37 cellular contexts compared by ENCODE assay signal in genomic region chr3:14897266-14897665, GRCh38. TPM values are rescaled to one million over a fixed set of nuclear protein-coding genes. Genes with fewer than 3 reads are reported as not detected.
DNase-seq lines count a peak whose midpoint lies in the region; ATAC-seq, FAIRE-seq and TF ChIP-seq lines count a peak whose summit lies in the region.
"Had no signal": no experiment of that assay in that cellular context is flagged by ENCODE, and none has a peak within 500 bp of the region (broad histone marks: within the 10 kb centered on the region; RNA-seq: fewer than 3 reads in every experiment).

No MANE protein-coding gene starts in this region.

- no peak for DNase-seq in bronchial epithelial cell (ENCODE audit: low read depth)
- no peak for DNase-seq in endodermal cell
- DNase-seq in sigmoid colon = peak; percentile 14
- no peak for DNase-seq in left ventricle myocardium superior
- no peak for DNase-seq in SW480 (ENCODE audit: low spot score)
- DNase-seq in activated naive CD4-positive, alpha-beta T cell (lab: John Stamatoyannopoulos, UW) = no peak
- DNase-seq: 8988T; ACHN; AML-193; BE2C; C1 segment of cervical spinal cord; Caco-2; Calu3; CD4-positive, alpha-beta memory T cell; CD4-positive, alpha-beta T cell; CD4-positive, CD25-positive, alpha-beta regulatory T cell; CD8-positive, alpha-beta memory T cell; CD8-positive, alpha-beta T cell; COR-L47; DMS 273 treated with DMSO at 0.1 percent for 48 hours; DMS153; DMS53; DMS79; DMS79 treated with DMSO at 0.1 percent for 48 hours; DND-41; EL had no signal

- no peak for TF ChIP-seq CTCF in bronchial epithelial cell (IDR thresholded peaks at IDR 0.05; ENCODE audit: insufficient read depth, low read length, severe bottlenecking)
- no peak for TF ChIP-seq CTCF in endodermal cell (conservative IDR thresholded peaks at IDR 0.05)
- TF ChIP-seq CTCF in sigmoid colon (IDR thresholded peaks at IDR 0.05) = no peak

- H3K4me1 Mint-ChIP-seq in endodermal cell = peaks cover 4% of the 10 kb centered on the region
- H3K4me1 Mint-ChIP-seq: B cell had no signal

- peak; percentile 76 for FAIRE-seq in bronchial epithelial cell (lab: Jason Lieb, UNC)
- FAIRE-seq: A204.1, A549, D721Med had no signal

- intact Hi-C loops in sigmoid colon (cut with DNase I) (no loop called here), left ventricle myocardium superior (cut with micrococcal nuclease) (no loop called here)

- no peak overlapping the region for H3K4me3 Mint-ChIP-seq in endodermal cell
- H3K4me3 Mint-ChIP-seq: B cell; CD14-positive monocyte; CD4-positive, alpha-beta memory T cell; CD4-positive, alpha-beta T cell; CD4-positive, CD25-positive, alpha-beta regulatory T cell; CD8-positive, alpha-beta memory T cell; CD8-positive, alpha-beta T cell had no signal

- H3K9me3 ChIP-seq in KOPT-K1 (ENCODE audit: insufficient read depth, low read length, poor library complexity, severe bottlenecking) = no peaks in the 10 kb centered on the region
- H3K9me3 ChIP-seq in endodermal cell (ENCODE audit: control insufficient read depth, low read length) = no peaks in the 10 kb centered on the region
- H3K9me3 ChIP-seq in sigmoid colon = no peaks in the 10 kb centered on the region
- H3K9me3 ChIP-seq: A549; BE2C; BLaER1; BLaER1 treated with 17β-estradiol and CSF1 and Interleukin-3, amounts not matched to agents 10 nM and 100 nM; Caco-2 had no signal

- no peaks in the 10 kb centered on the region for H3K36me3 ChIP-seq in KOPT-K1 (ENCODE audit: insufficient read depth, low read length)
- H3K36me3 ChIP-seq in bronchial epithelial cell (ENCODE audit: control insufficient read depth, insufficient read depth, low read length) = no peaks in the 10 kb centered on the region
- no peaks in the 10 kb centered on the region for H3K36me3 ChIP-seq in endodermal cell (ENCODE audit: control insufficient read depth, insufficient read depth, low read length)
- H3K36me3 ChIP-seq in sigmoid colon = no peaks in the 10 kb centered on the region
- H3K36me3 ChIP-seq: BE2C; BLaER1; BLaER1 treated with 17β-estradiol and CSF1 and Interleukin-3, amounts not matched to agents 10 nM and 100 nM had no signal

- TF ChIP-seq EP300 in sigmoid colon (IDR thresholded peaks at IDR 0.05) = no peak

- H3K9me3 Mint-ChIP-seq in endodermal cell = no peaks in the 10 kb centered on the region
- H3K9me3 Mint-ChIP-seq: CD4-positive, alpha-beta T cell; CD4-positive, CD25-positive, alpha-beta regulatory T cell; CD8-positive, alpha-beta memory T cell; CD8-positive, alpha-beta T cell had no signal

- peaks cover 9% of the 10 kb centered on the region for H3K36me3 Mint-ChIP-seq in endodermal cell (ENCODE audit: low read depth)
- H3K36me3 Mint-ChIP-seq: CD14-positive monocyte; CD4-positive, alpha-beta memory T cell; CD4-positive, CD25-positive, alpha-beta regulatory T cell; CD8-positive, alpha-beta T cell had no signal

- WGBS in endodermal cell (ENCODE audit: insufficient coverage in 1 of 2, insufficient read length in 1 of 2), 2 experiments = 92 to 100% methylated on average over 1 to 4 of the region's 4 CpGs
- 87 to 91% methylated on average over 4 of the region's 4 CpGs for WGBS in sigmoid colon, 2 donors

- ATAC-seq in HG03442 (IDR thresholded peaks at IDR 0.05; ENCODE audit: unreplicated experiment) (no peak), left ventricle myocardium superior (no peak)
- ATAC-seq: A549; CD8-positive, alpha-beta T cell had no signal

- no peaks in the 10 kb centered on the region for H3K4me1 ChIP-seq in endodermal cell (ENCODE audit: control insufficient read depth, insufficient read depth, low read length)
- H3K4me1 ChIP-seq in sigmoid colon = no peaks in the 10 kb centered on the region
- H3K4me1 ChIP-seq: A549, BE2C, BLaER1, Caco-2 had no signal

- H3K27me3 Mint-ChIP-seq in endodermal cell (ENCODE audit: insufficient read depth) = no peaks in the 10 kb centered on the region

- TF ChIP-seq POLR2A in sigmoid colon (IDR thresholded peaks at IDR 0.05) = no peak

- H3K4me3 ChIP-seq in bronchial epithelial cell (ENCODE audit: low read depth, low read length) (no peak overlapping the region), endodermal cell (ENCODE audit: low read length) (no peak overlapping the region), sigmoid colon (no peak overlapping the region)
- H3K4me3 ChIP-seq: A549; BLaER1; BLaER1 treated with 17β-estradiol and CSF1 and Interleukin-3, amounts not matched to agents 10 nM and 100 nM had no signal

- H3K27ac Mint-ChIP-seq in endodermal cell = peak overlapping the region; percentile 2
- H3K27ac Mint-ChIP-seq: B cell; CD14-positive monocyte; CD4-positive, alpha-beta T cell; CD8-positive, alpha-beta memory T cell; CD8-positive, alpha-beta T cell had no signal

- H3K27ac ChIP-seq in KOPT-K1 (ENCODE audit: low read depth, low read length, poor library complexity, severe bottlenecking) = peak overlapping the region; percentile 31
- H3K27ac ChIP-seq in endodermal cell (ENCODE audit: low read depth, low read length) = no peak overlapping the region
- no peak overlapping the region for H3K27ac ChIP-seq in sigmoid colon
- H3K27ac ChIP-seq: 22Rv1; A549; BLaER1; BLaER1 treated with 17β-estradiol and CSF1 and Interleukin-3, amounts not matched to agents 10 nM and 100 nM; C4-2B had no signal

- no peak overlapping the region for H3K9ac ChIP-seq in endodermal cell (ENCODE audit: extremely low read depth, low read length, poor library complexity, severe bottlenecking)
- H3K9ac ChIP-seq: BLaER1; BLaER1 treated with 17β-estradiol and CSF1 and Interleukin-3, amounts not matched to agents 10 nM and 100 nM had no signal

- peaks cover 2% of the 10 kb centered on the region for H3K27me3 ChIP-seq in bronchial epithelial cell (ENCODE audit: control insufficient read depth, insufficient read depth, low read length)
- H3K27me3 ChIP-seq in endodermal cell (ENCODE audit: control insufficient read depth, insufficient read depth, low read length, poor library complexity, severe bottlenecking) = no peaks in the 10 kb centered on the region
- no peaks in the 10 kb centered on the region for H3K27me3 ChIP-seq in sigmoid colon
- H3K27me3 ChIP-seq: BE2C; BLaER1; BLaER1 treated with 17β-estradiol and CSF1 and Interleukin-3, amounts not matched to agents 10 nM and 100 nM had no signal

RNA-seq across cellular contexts. Expression of gene NR2C2, which starts 50.1 kb away (rescaled TPM):
- total RNA-seq in bronchial epithelial cell (15.0 and 16.1 TPM in 2 replicates), endodermal cell (10 to 100 TPM; 54.4 to 60.8 TPM), sigmoid colon (10 to 100 TPM; 34.2 to 68.4 (median 35.4) TPM), left ventricle myocardium superior (31.8 TPM)
- 33.7 TPM for polyA plus RNA-seq in endodermal cell (2013, experiment 1 of 2)
- 31.7 TPM for polyA plus RNA-seq in endodermal cell (2013, experiment 2 of 2)
- 10 to 100 TPM in 1 of 3 donors, 1 to 10 TPM in 2; 3.6 to 14.1 (median 6.0) TPM for polyA plus RNA-seq in sigmoid colon
